Comparison of ENCODE assay signal across 8 cellular contexts in the genomic region with DNA sequence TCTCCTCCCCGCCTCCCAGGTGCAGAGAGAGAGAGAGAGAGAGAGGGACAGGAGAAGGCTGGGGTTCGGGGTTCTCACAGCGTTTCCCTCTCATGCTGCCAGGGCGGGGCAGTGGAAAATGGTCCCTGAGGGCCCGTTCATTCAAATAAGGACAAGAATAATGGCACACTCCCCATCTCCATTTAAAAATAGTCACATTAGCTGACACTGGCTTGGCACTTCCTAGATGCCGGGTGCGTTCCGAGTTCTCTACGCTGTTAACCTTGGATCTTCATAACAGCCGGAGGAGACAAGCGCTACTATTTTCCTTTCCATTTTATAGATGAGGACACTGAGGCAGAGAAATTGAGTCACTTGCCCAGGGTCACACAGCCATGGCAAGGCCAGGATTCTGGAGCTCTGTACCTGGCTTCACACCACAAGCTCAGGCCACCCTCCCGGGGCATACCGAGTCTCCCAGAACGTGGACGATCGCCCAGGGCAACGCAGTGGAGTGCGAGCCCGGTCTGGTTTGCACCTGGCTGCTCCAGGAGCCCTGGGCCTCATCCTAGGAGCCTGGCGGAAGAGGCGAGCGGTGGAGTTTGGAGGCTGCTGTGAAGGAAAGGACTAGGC. TPM values are rescaled to one million over a fixed set of nuclear protein-coding genes. Genes with fewer than 3 reads are reported as not detected.
A peak's percentile ranks its signal among the peaks of the same experiment; 100 is the strongest.
DNase-seq lines count a peak whose midpoint lies in the region; ATAC-seq and TF ChIP-seq lines count a peak whose summit lies in the region.

No MANE protein-coding gene starts in this region.

- no peaks in the 10 kb centered on the region for H3K27me3 Mint-ChIP-seq in stimulated activated naive CD8-positive, alpha-beta T cell treated with anti-CD3 and anti-CD28 coated beads, Interleukin-15, Interleukin-2, amounts not matched to agents 100 ng/mL and 50 ng/mL, for 24 hours

- H3K9me3 Mint-ChIP-seq in stimulated activated naive CD8-positive, alpha-beta T cell treated with anti-CD3 and anti-CD28 coated beads, Interleukin-15, Interleukin-2, amounts not matched to agents 100 ng/mL and 50 ng/mL, for 24 hours = no peaks in the 10 kb centered on the region

- no peak for TF ChIP-seq CTCF in breast epithelium (IDR thresholded peaks at IDR 0.05)

- H3K9me3 ChIP-seq in breast epithelium = no peaks in the 10 kb centered on the region
- no peaks in the 10 kb centered on the region for H3K9me3 ChIP-seq in mesodermal cell (ENCODE audit: control insufficient read depth, low read length)

- no peak for TF ChIP-seq POLR2A in breast epithelium (IDR thresholded peaks at IDR 0.05)

- H3K36me3 ChIP-seq in breast epithelium (no peaks in the 10 kb centered on the region), mesodermal cell (ENCODE audit: control insufficient read depth, insufficient read depth, low read length) (peaks cover 21% of the 10 kb centered on the region)

- ATAC-seq in stimulated activated naive CD8-positive, alpha-beta T cell treated with anti-CD3 and anti-CD28 coated beads, Interleukin-15, Interleukin-2, amounts not matched to agents 100 U/mL and 50 U/mL, for 24 hours = no peak
- ATAC-seq in HG03520 (IDR thresholded peaks at IDR 0.05; ENCODE audit: unreplicated experiment) = no peak

- H3K4me1 Mint-ChIP-seq in stimulated activated naive CD8-positive, alpha-beta T cell treated with anti-CD3 and anti-CD28 coated beads, Interleukin-15, Interleukin-2, amounts not matched to agents 100 ng/mL and 50 ng/mL, for 24 hours (ENCODE audit: low read depth) = peaks cover 45% of the 10 kb centered on the region

- peak overlapping the region; percentile 100 for H3K4me3 Mint-ChIP-seq in stimulated activated naive CD8-positive, alpha-beta T cell treated with anti-CD3 and anti-CD28 coated beads, Interleukin-15, Interleukin-2, amounts not matched to agents 100 ng/mL and 50 ng/mL, for 24 hours

- H3K4me1 ChIP-seq in breast epithelium = peaks cover 0 to 17% of the 10 kb centered on the region in 2 donors
- H3K4me1 ChIP-seq in mesodermal cell (ENCODE audit: control insufficient read depth, insufficient read depth, low read length, poor library complexity, severe bottlenecking) = peaks cover 17% of the 10 kb centered on the region

- no peak for DNase-seq in stimulated activated naive CD8-positive, alpha-beta T cell treated with anti-CD3 and anti-CD28 coated beads, Interleukin-15, Interleukin-2, amounts not matched to agents 100 U/mL and 50 U/mL, for 24 hours
- DNase-seq in breast epithelium (ENCODE audit: low spot score in 2 of 2) (no peak), NCI-H345 (lab: John Stamatoyannopoulos, UW) (no peak), NCI-H82 (lab: John Stamatoyannopoulos, UW) (no peak), cerebellar cortex (ENCODE audit: low spot score) (no peak)

- 53 to 60% methylated on average over 11 of the region's 22 CpGs for WGBS in mesodermal cell (ENCODE audit: insufficient coverage in 2 of 2), 2 experiments

- intact Hi-C loops in breast epithelium (cut with DNase I; ENCODE audit: low total_unique reads) = no loop called here

- H3K27ac Mint-ChIP-seq in stimulated activated naive CD8-positive, alpha-beta T cell treated with anti-CD3 and anti-CD28 coated beads, Interleukin-15, Interleukin-2, amounts not matched to agents 100 ng/mL and 50 ng/mL, for 24 hours = peak overlapping the region; percentile 95

- no peaks in the 10 kb centered on the region for H3K27me3 ChIP-seq in breast epithelium

- peak overlapping the region; percentile 70 to 98 (median 81) for H3K4me3 ChIP-seq in breast epithelium
- peak overlapping the region; percentile 81 for H3K4me3 ChIP-seq in mesodermal cell (ENCODE audit: extremely low read depth, insufficient read depth, low read length, poor library complexity, severe bottlenecking)

- peaks cover 20% of the 10 kb centered on the region for H3K36me3 Mint-ChIP-seq in stimulated activated naive CD8-positive, alpha-beta T cell treated with anti-CD3 and anti-CD28 coated beads, Interleukin-15, Interleukin-2, amounts not matched to agents 100 ng/mL and 50 ng/mL, for 24 hours (ENCODE audit: low read depth)

- peak overlapping the region; percentile 86 to 93 for H3K27ac ChIP-seq in breast epithelium
- H3K27ac ChIP-seq in mesodermal cell (ENCODE audit: low read depth, low read length, severe bottlenecking) = peak overlapping the region; percentile 58

RNA-seq across cellular contexts. Expression of a gene that starts 0.6 kb away (rescaled TPM):
- total RNA-seq in breast epithelium = 10 to 100 TPM; 22.1 to 52.4 (median 27.5) TPM
- 40.6 TPM for polyA plus RNA-seq in mesodermal cell (2013, experiment 1 of 2)
- 33.7 TPM for polyA plus RNA-seq in mesodermal cell (2013, experiment 2 of 2)
